ENCODE assay signal across 10 cellular contexts in genomic region chr2:218782529-218782845, GRCh38. TPM values are rescaled to one million over a fixed set of nuclear protein-coding genes. Genes with fewer than 3 reads are reported as not detected.
DNase-seq lines count a peak whose midpoint lies in the region; ATAC-seq and TF ChIP-seq lines count a peak whose summit lies in the region.
"Had no signal": no experiment of that assay in that cellular context is flagged by ENCODE, and none has a peak within 500 bp of the region (broad histone marks: within the 10 kb centered on the region; RNA-seq: fewer than 3 reads in every experiment).

No MANE protein-coding gene starts in this region.

- no peak overlapping the region for H3K27ac ChIP-seq in PC-3 (ENCODE audit: low read length)
- H3K27ac ChIP-seq in esophagus muscularis mucosa (replicated peaks in 1 of 4), result peak overlapping the region; percentile 82 to 89 (median 86)
- peak overlapping the region; percentile 55 to 89 for H3K27ac ChIP-seq in lung (ENCODE audit: low read depth in 1 of 2, low read length in 1 of 2)
- peak overlapping the region; percentile 41 for H3K27ac ChIP-seq in stomach smooth muscle (ENCODE audit: low read length)

- TF ChIP-seq POLR2A in esophagus muscularis mucosa (IDR thresholded peaks at IDR 0.05; ENCODE audit: low read depth), result no peak

- H3K27me3 ChIP-seq in PC-3 (ENCODE audit: low read length) (no peaks in the 10 kb centered on the region), esophagus muscularis mucosa (peaks cover 0 to 4% (median 0%) of the 10 kb centered on the region in 4 donors), lung (ENCODE audit: control insufficient read depth, insufficient read depth) (no peaks in the 10 kb centered on the region), stomach smooth muscle (ENCODE audit: control insufficient read depth in 1 of 2, insufficient read depth in 2 of 2, low read length in 2 of 2) (peaks cover 8 to 9% of the 10 kb centered on the region in 2 donors)

- peak overlapping the region; percentile 98 for H2AFZ ChIP-seq in PC-3 (ENCODE audit: low read length)

- DNase-seq in PC-3 (no peak), esophagus muscularis mucosa (ENCODE audit: extremely low spot score) (no peak), lung (ENCODE audit: low spot score) (no peak), SIG-M5 (lab: John Stamatoyannopoulos, UW) (no peak)
- no peak for DNase-seq in activated CD8-positive, alpha-beta T cell treated with anti-CD3 and anti-CD28 coated beads, Interleukin-2, amount 10 ng/mL, durations not matched to agents 7 days and 5 days
- DNase-seq: OCI-M1 had no signal

- H3K4me1 ChIP-seq in PC-3 (ENCODE audit: insufficient read depth, low read length) (peaks cover 10% of the 10 kb centered on the region), esophagus muscularis mucosa (peaks cover 6 to 45% (median 29%) of the 10 kb centered on the region in 4 donors), lung (ENCODE audit: control insufficient read depth in 2 of 2, insufficient read depth in 2 of 2, low read length in 2 of 2) (peaks cover 0 to 5% of the 10 kb centered on the region in 2 donors), stomach smooth muscle (ENCODE audit: control insufficient read depth, insufficient read depth, low read length) (no peaks in the 10 kb centered on the region)

- no peaks in the 10 kb centered on the region for H3K9me3 Mint-ChIP-seq in activated CD8-positive, alpha-beta T cell treated with anti-CD3 and anti-CD28 coated beads, Interleukin-2, amount 10 ng/mL, durations not matched to agents 7 days and 5 days (ENCODE audit: insufficient read depth)

- H3K4me3 Mint-ChIP-seq in activated CD8-positive, alpha-beta T cell treated with anti-CD3 and anti-CD28 coated beads, Interleukin-2, amount 10 ng/mL, durations not matched to agents 7 days and 5 days, result no peak overlapping the region

- intact Hi-C loops in PC-3 (cut with micrococcal nuclease), result loop anchor here (5.0 to 10.0 kb wide), 2 partner anchors 62 to 70 kb away; partner anchors contain the start of gene TTLL4
- intact Hi-C loops in esophagus muscularis mucosa (cut with DNase I), result no loop called here

- CTCF ChIA-PET in PC-3 (lab: Charles Lee), result interaction anchor here (1.5 kb wide), 1 partner anchor 65 kb away, joined by 8 read pairs; no protein-coding TSS in a partner anchor
- CTCF ChIA-PET in activated CD8-positive, alpha-beta T cell treated with anti-CD3 and anti-CD28 coated beads, Interleukin-2, amount 10 ng/mL, durations not matched to agents 7 days and 5 days (lab: Charles Lee), result interaction anchor here (0.7 kb wide), 2 partner anchors 9 to 110 kb away, joined by 3 to 4 read pairs; no protein-coding TSS in a partner anchor

- H3K9me3 ChIP-seq in PC-3 (ENCODE audit: low read length), result 0 out of 2 replicates have a peak, but pooled peaks cover 5% of the 10 kb centered on the region
- H3K9me3 ChIP-seq in esophagus muscularis mucosa, result no peaks in the 10 kb centered on the region
- H3K9me3 ChIP-seq in lung (ENCODE audit: control insufficient read depth in 2 of 2, insufficient read depth in 1 of 2, low read length in 1 of 2), result no peaks in the 10 kb centered on the region
- H3K9me3 ChIP-seq in stomach smooth muscle (ENCODE audit: control insufficient read depth in 2 of 2, low read length in 2 of 2), result no peaks in the 10 kb centered on the region

- H3K27me3 Mint-ChIP-seq in activated CD8-positive, alpha-beta T cell treated with anti-CD3 and anti-CD28 coated beads, Interleukin-2, amount 10 ng/mL, durations not matched to agents 7 days and 5 days (ENCODE audit: low read depth), result peaks cover 50% of the 10 kb centered on the region

- TF ChIP-seq EP300 in esophagus muscularis mucosa (IDR thresholded peaks at IDR 0.05), result no peak

- H4K20me1 ChIP-seq in PC-3 (ENCODE audit: low read length), result no peaks in the 10 kb centered on the region

- TF ChIP-seq CTCF in PC-3 (conservative IDR thresholded peaks at IDR 0.05; ENCODE audit: low read depth, low read length) (no peak), esophagus muscularis mucosa (IDR thresholded peaks at IDR 0.05) (no peak), lung (IDR thresholded peaks at IDR 0.05; ENCODE audit: control extremely low read depth, extremely low read depth) (no peak)

- no TSS peak for BruUV-seq in PC-3 (replicated peaks; lab: Mats Ljungman, UMichigan)

- no peaks in the 10 kb centered on the region for H3F3A ChIP-seq in PC-3 (ENCODE audit: low read length, unreplicated experiment)

- H3K4me2 ChIP-seq in PC-3 (ENCODE audit: low read length), result peak overlapping the region; percentile 94

- H3K9me2 ChIP-seq in PC-3 (replicated peaks; ENCODE audit: low read length), result no peaks in the 10 kb centered on the region

- no peaks in the 10 kb centered on the region for H3K36me3 Mint-ChIP-seq in activated CD8-positive, alpha-beta T cell treated with anti-CD3 and anti-CD28 coated beads, Interleukin-2, amount 10 ng/mL, durations not matched to agents 7 days and 5 days (ENCODE audit: low read depth)

- H3K27ac Mint-ChIP-seq in activated CD8-positive, alpha-beta T cell treated with anti-CD3 and anti-CD28 coated beads, Interleukin-2, amount 10 ng/mL, durations not matched to agents 7 days and 5 days, result no peak overlapping the region

- H3K4me1 Mint-ChIP-seq in activated CD8-positive, alpha-beta T cell treated with anti-CD3 and anti-CD28 coated beads, Interleukin-2, amount 10 ng/mL, durations not matched to agents 7 days and 5 days (ENCODE audit: low read depth), result peaks cover 4% of the 10 kb centered on the region

- H3K9ac ChIP-seq in PC-3 (ENCODE audit: low read length) (peak overlapping the region; percentile 71; the same call in 1 of the 2 replicates), stomach smooth muscle (ENCODE audit: low read length in 2 of 2) (peak overlapping the region; percentile 58 to 60)

- 23% methylated on average over 6 of the region's 6 CpGs for WGBS in esophagus muscularis mucosa
- 24 to 37% methylated on average over 6 of the region's 6 CpGs for WGBS in lung, 2 donors

- H3K4me3 ChIP-seq in PC-3 (ENCODE audit: low read length) (peak overlapping the region; percentile 79), esophagus muscularis mucosa (peak overlapping the region; percentile 66 to 90 (median 72)), lung (peak overlapping the region; percentile 54), stomach smooth muscle (ENCODE audit: low read length in 2 of 2) (peak overlapping the region; percentile 64 to 77)

- H3K36me3 ChIP-seq in PC-3 (ENCODE audit: low read depth, low read length) (peaks cover 6% of the 10 kb centered on the region; the same call in 1 of the 2 replicates), esophagus muscularis mucosa (no peaks in the 10 kb centered on the region), lung (ENCODE audit: control insufficient read depth in 2 of 2, insufficient read depth in 2 of 2, low read length in 2 of 2) (no peaks in the 10 kb centered on the region), stomach smooth muscle (ENCODE audit: control insufficient read depth in 2 of 2, insufficient read depth in 2 of 2, low read length in 2 of 2) (no peaks in the 10 kb centered on the region)

- H3K79me2 ChIP-seq in PC-3 (ENCODE audit: low read length), result no peaks in the 10 kb centered on the region

- ATAC-seq in PC-3, result no peak; the same call in 1 of the 2 replicates
- ATAC-seq in lung (ENCODE audit: insufficient read depth, low FRiP score), result no peak
- ATAC-seq in activated CD8-positive, alpha-beta T cell treated with anti-CD3 and anti-CD28 coated beads, Interleukin-2, amount 10 ng/mL, durations not matched to agents 7 days and 5 days, result no peak
- ATAC-seq in GM21619 (IDR thresholded peaks at IDR 0.05; ENCODE audit: unreplicated experiment), result no peak
- no peak for ATAC-seq in GM18873 (IDR thresholded peaks at IDR 0.05; ENCODE audit: low FRiP score, unreplicated experiment)

- POLR2A ChIA-PET in PC-3 (lab: Charles Lee; ENCODE audit: unreplicated experiment), result no interaction called here
- POLR2A ChIA-PET in activated CD8-positive, alpha-beta T cell treated with anti-CD3 and anti-CD28 coated beads, Interleukin-2, amount 10 ng/mL, durations not matched to agents 7 days and 5 days (lab: Charles Lee), result no interaction called here

RNA-seq across cellular contexts. Expression of gene CYP27A1, which starts 0.5 kb away (rescaled TPM):
- total RNA-seq in PC-3 (2014; rRNA removed), result 5.8 and 6.0 TPM in 2 replicates
- total RNA-seq in esophagus muscularis mucosa, result 10 to 100 TPM; 20.7 to 26.3 (median 23.6) TPM
- 100 to 1,000 TPM in 1 of 2 donors, 10 to 100 TPM in 1; 38.3 to 110 TPM for total RNA-seq in lung
- 10 to 100 TPM; 65.3 to 88.9 TPM for polyA plus RNA-seq in lung
- not detected for total RNA-seq in activated CD8-positive, alpha-beta T cell treated with anti-CD3 and anti-CD28 coated beads, Interleukin-2, amount 10 ng/mL, durations not matched to agents 7 days and 5 days

RNA-seq across cellular contexts. Expression of gene PRKAG3, which starts 49.1 kb away (rescaled TPM):
- not detected in 2 replicates for total RNA-seq in PC-3 (2014; rRNA removed)
- not detected for total RNA-seq in esophagus muscularis mucosa
- not detected for total RNA-seq in lung
- under 1 TPM in 1 of 2 donors, not detected in 1; 0.01 TPM for polyA plus RNA-seq in lung
- total RNA-seq in activated CD8-positive, alpha-beta T cell treated with anti-CD3 and anti-CD28 coated beads, Interleukin-2, amount 10 ng/mL, durations not matched to agents 7 days and 5 days, result not detected
- total RNA-seq: HT-29 had no signal
